In genomic region chr10:119449760-119450461, GRCh38 we compare ENCODE assay signal across 11 cellular contexts.
DNase-seq lines count a peak whose midpoint lies in the region; ATAC-seq, FAIRE-seq and TF ChIP-seq lines count a peak whose summit lies in the region.
"Had no signal": no experiment of that assay in that cellular context is flagged by ENCODE, and none has a peak within 500 bp of the region (broad histone marks: within the 10 kb centered on the region; RNA-seq: fewer than 3 reads in every experiment).

No MANE protein-coding gene starts in this region.

- no peak overlapping the region for H2AFZ ChIP-seq in GM12878 (ENCODE audit: control insufficient read depth, low read depth, low read length)

- CTCF ChIA-PET in A549 (lab: Yijun Ruan, JAX): interaction anchor here (1.1 to 12.1 kb wide), 6 partner anchors 29 to 249 kb away, joined by 3 to 186 read pairs (median 16); partner anchors contain the start of gene GRK5
- CTCF ChIA-PET in GM12878 (lab: Yijun Ruan, JAX): interaction anchor here (0.7 to 3.8 kb wide), 5 partner anchors 9 to 251 kb away, joined by 3 to 19 read pairs (median 5); no protein-coding TSS in a partner anchor

- H3K4me1 ChIP-seq in A549 (peaks cover 10% of the 10 kb centered on the region), GM12878 (ENCODE audit: control insufficient read depth, insufficient read depth, low read length) (peaks cover 4% of the 10 kb centered on the region)

- no peak for TF ChIP-seq CTCF in A549 (IDR thresholded peaks at IDR 0.05)
- no peak for TF ChIP-seq CTCF in GM12878 (IDR thresholded peaks at IDR 0.05 in 2 of 3, conservative IDR thresholded peaks at IDR 0.05 in 1 of 3; ENCODE audit: control insufficient read depth in 2 of 3, extremely low read depth in 1 of 3, insufficient read depth in 1 of 3, low read depth in 3 of 3, low read length in 3 of 3)
- TF ChIP-seq CTCF in lower leg skin (IDR thresholded peaks at IDR 0.05): no peak

- POLR2A ChIA-PET in A549 (lab: Yijun Ruan, JAX): no interaction called here
- POLR2A ChIA-PET in GM12878 (lab: Charles Lee): interaction anchor here (0.6 to 0.8 kb wide), 2 partner anchors 7 to 31 kb away, joined by 3 to 5 read pairs; no protein-coding TSS in a partner anchor

- TF ChIP-seq POLR2A in A549 (IDR thresholded peaks at IDR 0.05; ENCODE audit: low read length): no peak
- TF ChIP-seq POLR2A in H54 (IDR thresholded peaks at IDR 0.05; ENCODE audit: low read depth, low read length): no peak
- TF ChIP-seq POLR2A in GM12878 (IDR thresholded peaks at IDR 0.05; ENCODE audit: low read depth, low read length): no peak
- TF ChIP-seq POLR2A in lower leg skin (IDR thresholded peaks at IDR 0.05): no peak

- 74% methylated on average over 16 of the region's 16 CpGs for WGBS in A549 (ENCODE audit: missing lambda C conversion rate)
- 60% methylated on average over 16 of the region's 16 CpGs for WGBS in GM12878 (ENCODE audit: insufficient coverage, insufficient replicate concordance, low lambda C conversion rate, missing lambda C conversion rate)
- 32 to 42% methylated on average over 16 of the region's 16 CpGs for WGBS in lower leg skin, 2 donors

- H3K4me2 ChIP-seq in A549 (peak overlapping the region; percentile 13; the same call in 1 of the 3 replicates), GM12878 (ENCODE audit: control insufficient read depth, insufficient read depth) (0 out of 2 replicates have a peak overlapping the region, but pooled peaks have one; percentile 11)

- SMC1A ChIA-PET in GM12878 (lab: Charles Lee; ENCODE audit: uncharacterized antibody, unreplicated experiment): interaction anchor here (0.8 to 1.5 kb wide), 4 partner anchors 16 to 250 kb away, joined by 3 to 4 read pairs (median 4); no protein-coding TSS in a partner anchor

- ATAC-seq in A549 (peak in 1 of 2 experiments; percentile 19; a peak in 2 of 6 replicates), GM12878 (no peak), GM18511 (IDR thresholded peaks at IDR 0.05; ENCODE audit: unreplicated experiment) (no peak), GM19397 (IDR thresholded peaks at IDR 0.05; ENCODE audit: unreplicated experiment) (no peak), HG03571 (IDR thresholded peaks at IDR 0.05; ENCODE audit: unreplicated experiment) (no peak)

- no peaks in the 10 kb centered on the region for H3K79me2 ChIP-seq in GM12878 (ENCODE audit: control insufficient read depth, insufficient read depth, low read length)

- BruUV-seq in GM12878 (replicated peaks; lab: Mats Ljungman, UMichigan): no TSS peak

- H3K27ac ChIP-seq in A549: 0 out of 6 replicates have a peak overlapping the region, but pooled peaks of 1 of the 2 experiments have one; percentile 22
- H3K27ac ChIP-seq in GM12878 (ENCODE audit: control insufficient read depth, insufficient read depth): no peak overlapping the region

- H3K9me3 ChIP-seq in A549 (no peaks in the 10 kb centered on the region), GM12878 (replicated peaks; ENCODE audit: control insufficient read depth, insufficient read depth, low read length) (no peaks in the 10 kb centered on the region)

- H3K9ac ChIP-seq in GM12878 (ENCODE audit: control insufficient read depth, insufficient read depth, low read length): no peak overlapping the region

- RAD21 ChIA-PET in GM12878 (lab: Charles Lee; ENCODE audit: unreplicated experiment): interaction anchor here (1.5 kb wide), 1 partner anchor 251 kb away, joined by 3 read pairs; no protein-coding TSS in a partner anchor

- intact Hi-C loops in GM12878 (cut with micrococcal nuclease; ENCODE audit: unreplicated experiment): loop anchor here (5.0 kb wide), 1 partner anchor 92 kb away; the partner anchor contains the start of gene RGS10
- intact Hi-C loops in lower leg skin (cut with DNase I; ENCODE audit: low total_unique reads): loop anchor here (10.0 kb wide), 1 partner anchor 245 kb away; the partner anchor contains the start of gene GRK5

- H3K4me3 ChIP-seq in A549 (no peak overlapping the region), GM12878 (no peak overlapping the region), lower leg skin (ENCODE audit: low read depth, poor library complexity, severe bottlenecking) (no peak overlapping the region)

- no peak for TF ChIP-seq RAD21 in A549 (conservative IDR thresholded peaks at IDR 0.05 in 1 of 2, IDR thresholded peaks at IDR 0.05 in 1 of 2)
- no peak for TF ChIP-seq RAD21 in GM12878 (IDR thresholded peaks at IDR 0.05; ENCODE audit: insufficient read depth, low read depth, low read length)

- no peaks in the 10 kb centered on the region for H3K27me3 ChIP-seq in GM12878 (replicated peaks in 1 of 2; ENCODE audit: control insufficient read depth in 2 of 2, insufficient read depth in 2 of 2, low read length in 1 of 2)

- TF ChIP-seq EP300 in A549 (IDR thresholded peaks at IDR 0.05): no peak
- no peak for TF ChIP-seq EP300 in GM12878 (IDR thresholded peaks at IDR 0.05; ENCODE audit: borderline replicate concordance in 1 of 2, control insufficient read depth in 1 of 2, low read depth in 2 of 2, low read length in 2 of 2)

- in situ Hi-C loops in GM12878 (cut with MboI): no loop called here

- DNase-seq in A549 (ENCODE audit: low read depth in 1 of 2, low spot score in 1 of 2) (peak in 1 of 2 experiments; percentile 18), H54 (ENCODE audit: insufficient read length, low spot score) (peak; percentile 94), GM12878 (ENCODE audit: low read depth, low spot score) (no peak), lower leg skin (ENCODE audit: low spot score in 2 of 2) (peak; percentile 75 to 92)
- DNase-seq in stimulated activated CD4-positive, alpha-beta T cell treated with anti-CD3 and anti-CD28 coated beads, Interleukin-1b, Interleukin-23, amount 100 ng/mL, for 48 hours: no peak
- DNase-seq: activated CD4-positive, alpha-beta T cell treated with anti-CD3 and anti-CD28 coated beads for 48 hours; effector memory CD4-positive, alpha-beta T cell; NCI-H1092 treated with DMSO at 0.1 percent for 48 hours had no signal

- peaks cover 0 to 6% of the 10 kb centered on the region in 2 experiments; a peak in 1 of 4 replicates for H3K36me3 ChIP-seq in GM12878 (ENCODE audit: control insufficient read depth in 2 of 2, insufficient read depth in 2 of 2, low read length in 1 of 2)

- no peak for FAIRE-seq in A549 (lab: Jason Lieb, UNC)
- peak; percentile 64 for FAIRE-seq in H54 (lab: Jason Lieb, UNC)
- no peak for FAIRE-seq in GM12878 (lab: Jason Lieb, UNC)

- no peaks in the 10 kb centered on the region for H4K20me1 ChIP-seq in GM12878 (ENCODE audit: control insufficient read depth, insufficient read depth)

TF ChIP-seq in A549, 52 proteins besides CTCF, POLR2A, EP300 and RAD21:
- TF ChIP-seq ZSCAN20 (CRISPR knock-in tag; IDR thresholded peaks at IDR 0.05) (no peak), JUNB (IDR thresholded peaks at IDR 0.05) (no peak), ELK1 (IDR thresholded peaks at IDR 0.05; ENCODE audit: low read depth, low read length) (no peak), NPAS2 (CRISPR knock-in tag; IDR thresholded peaks at IDR 0.05; ENCODE audit: borderline replicate concordance) (no peak), POLR2AphosphoS2 (conservative IDR thresholded peaks at IDR 0.05; ENCODE audit: low read length) (no peak), ZC3H11A (IDR thresholded peaks at IDR 0.05) (no peak), HOXB5 (CRISPR knock-in tag; IDR thresholded peaks at IDR 0.05) (no peak), PHF8 (IDR thresholded peaks at IDR 0.05; ENCODE audit: borderline replicate concordance, low read depth) (no peak), EHMT2 (IDR thresholded peaks at IDR 0.05; ENCODE audit: low read depth) (no peak)

TF ChIP-seq in GM12878, 131 proteins besides CTCF, POLR2A, EP300 and RAD21 (continues in another document):
- TF ChIP-seq HSF1 (IDR thresholded peaks at IDR 0.05; ENCODE audit: low read depth, low read length) (no peak), MEF2A (IDR thresholded peaks at IDR 0.05; ENCODE audit: insufficient read depth, low read depth, low read length) (no peak), SUPT20H (IDR thresholded peaks at IDR 0.05; ENCODE audit: borderline replicate concordance, control insufficient read depth, low read depth, low read length) (no peak), ATF2 (IDR thresholded peaks at IDR 0.05; ENCODE audit: low read length) (no peak), SMAD1 (IDR thresholded peaks at IDR 0.05; ENCODE audit: low read depth, partially characterized antibody) (no peak), CHD2 (IDR thresholded peaks at IDR 0.05; ENCODE audit: borderline replicate concordance, low read depth, low read length) (no peak), BHLHE40 (IDR thresholded peaks at IDR 0.05; ENCODE audit: borderline replicate concordance in 1 of 2, low read depth in 2 of 2, low read length in 1 of 2) (no peak; a peak in 1 of 4 replicates), STAT1 (conservative IDR thresholded peaks at IDR 0.05) (no peak), IKZF2 (IDR thresholded peaks at IDR 0.05) (no peak), DPF2 (IDR thresholded peaks at IDR 0.05) (no peak), MXI1 (IDR thresholded peaks at IDR 0.05; ENCODE audit: low read depth, low read length) (no peak)

Comparison
In these comparisons a context has a peak if more than half of its experiments do, and no peak if none do; other contexts are left out.
1. DNase-seq: peak in H54 (single experiment) and lower leg skin (2 of 2); none in GM12878 (single experiment) and stimulated activated CD4-positive, alpha-beta T cell treated with anti-CD3 and anti-CD28 coated beads, Interleukin-1b, Interleukin-23, amount 100 ng/mL, for 48 hours (single experiment).